ENCODE assay signal across 15 cellular contexts in the genomic region with DNA sequence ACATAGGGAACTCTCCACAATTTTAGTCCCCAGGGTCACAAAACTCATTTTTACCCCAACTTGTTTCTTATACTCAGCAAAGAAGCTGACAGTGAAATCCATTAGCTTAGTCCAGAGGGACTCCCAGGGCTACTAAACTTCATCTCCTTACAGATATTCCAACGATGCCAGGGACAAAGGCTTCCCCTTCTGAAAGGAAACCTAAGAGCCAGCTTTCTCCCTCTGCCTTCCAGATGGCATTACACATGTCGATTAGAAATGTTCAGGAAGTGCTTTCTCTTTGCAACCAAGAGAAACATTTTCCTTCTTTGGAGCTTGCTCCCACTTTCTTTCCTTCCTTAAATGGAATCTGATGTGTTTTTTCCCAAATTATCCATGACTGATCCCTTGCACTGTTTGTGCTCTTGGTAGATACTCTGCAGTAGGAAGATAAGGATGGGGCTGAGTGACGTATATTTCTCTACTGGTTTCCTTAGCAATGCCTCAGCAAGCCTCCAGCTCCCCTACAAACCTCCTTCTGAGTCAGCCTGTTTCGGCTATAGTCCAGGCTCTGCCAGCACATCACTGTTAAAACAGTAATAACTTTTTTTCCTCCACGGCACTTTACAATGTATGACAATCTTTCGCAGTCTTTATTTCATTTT. TPM values are rescaled to one million over a fixed set of nuclear protein-coding genes. Genes with fewer than 3 reads are reported as not detected.
DNase-seq lines count a peak whose midpoint lies in the region; ATAC-seq and TF ChIP-seq lines count a peak whose summit lies in the region.
"Had no signal": no experiment of that assay in that cellular context is flagged by ENCODE, and none has a peak within 500 bp of the region (broad histone marks: within the 10 kb centered on the region; RNA-seq: fewer than 3 reads in every experiment).

No MANE protein-coding gene starts in this region.

- peak overlapping the region; percentile 36; the same call in 1 of the 2 replicates for H3K4me2 ChIP-seq in PC-9

- peaks cover 4% of the 10 kb centered on the region; the same call in 1 of the 2 replicates for H3K9me2 ChIP-seq in PC-9 (ENCODE audit: insufficient read depth)

- no peaks in the 10 kb centered on the region for H3K36me3 ChIP-seq in PC-9 (ENCODE audit: low read depth)
- H3K36me3 ChIP-seq: suprapubic skin had no signal

- POLR2A ChIA-PET in PC-9 (lab: Charles Lee; ENCODE audit: unreplicated experiment) = no interaction called here

- H3K27ac ChIP-seq in PC-9 = no peak overlapping the region
- H3K27ac ChIP-seq: suprapubic skin had no signal

- CTCF ChIA-PET in PC-9 (lab: Charles Lee) = no interaction called here

- peak; percentile 36 for DNase-seq in Ammon's horn (ENCODE audit: low spot score)
- DNase-seq in PC-9 = no peak
- peak; percentile 43 for DNase-seq in fibroblast of gingiva (ENCODE audit: low read depth)
- no peak for DNase-seq in omental fat pad (ENCODE audit: low spot score)
- DNase-seq in foreskin melanocyte = no peak
- no peak for DNase-seq in NCI-H2081 treated with DMSO at 0.1 percent for 48 hours (lab: John Stamatoyannopoulos, UW)
- DNase-seq in effector CD4-positive, alpha-beta T cell = no peak
- DNase-seq: activated CD8-positive, alpha-beta T cell treated with anti-CD3 and anti-CD28 coated beads for 36 hours; kidney; MV-4-11; NCI-H526; stimulated activated CD4-positive, alpha-beta T cell treated with anti-CD3 and anti-CD28 coated beads, Interleukin-4, amount 100 ng/mL, for 1 hour had no signal

- intact Hi-C loops in PC-9 (cut with micrococcal nuclease; ENCODE audit: unreplicated experiment) = no loop called here

- no peaks in the 10 kb centered on the region for H4K20me1 ChIP-seq in PC-9 (ENCODE audit: insufficient read depth)

- no peak overlapping the region for H3K4me3 ChIP-seq in PC-9
- H3K4me3 ChIP-seq: GM12878, suprapubic skin had no signal

- H2AFZ ChIP-seq in PC-9 = no peak overlapping the region

- no peaks in the 10 kb centered on the region for H3F3A ChIP-seq in PC-9 (ENCODE audit: insufficient read depth, low read depth)

- ATAC-seq in omental fat pad (ENCODE audit: low FRiP score) = peak; percentile 98
- ATAC-seq in HG02840 (IDR thresholded peaks at IDR 0.05; ENCODE audit: low FRiP score, unreplicated experiment) = no peak
- ATAC-seq: activated CD8-positive, alpha-beta T cell treated with anti-CD3 and anti-CD28 coated beads for 36 hours; GM12878 had no signal

- no peaks in the 10 kb centered on the region for H3K27me3 ChIP-seq in PC-9 (ENCODE audit: insufficient read depth, low read depth)
- H3K27me3 ChIP-seq: suprapubic skin had no signal

- no peaks in the 10 kb centered on the region for H3K4me1 ChIP-seq in PC-9 (replicated peaks; ENCODE audit: insufficient read depth)
- H3K4me1 ChIP-seq: suprapubic skin had no signal

- no peaks in the 10 kb centered on the region for H3K79me2 ChIP-seq in PC-9 (ENCODE audit: low read depth)

- TF ChIP-seq CTCF in PC-9 (conservative IDR thresholded peaks at IDR 0.05) (no peak), omental fat pad (IDR thresholded peaks at IDR 0.05) (no peak)

- no peaks in the 10 kb centered on the region for H3K9me3 ChIP-seq in PC-9 (ENCODE audit: insufficient read depth, low read depth)
- H3K9me3 ChIP-seq: suprapubic skin had no signal

- no TSS peak for BruUV-seq in PC-9 (replicated peaks; lab: Mats Ljungman, UMichigan)

RNA-seq across cellular contexts. Expression of gene HTR4, which starts 43.0 kb away (rescaled TPM):
- total RNA-seq in PC-9 (2021) (not detected in 2 replicates), omental fat pad (not detected)
- total RNA-seq: activated CD8-positive, alpha-beta T cell treated with anti-CD3 and anti-CD28 coated beads for 36 hours; GM12878 had no signal

Comparison
In these comparisons a context has a peak if more than half of its experiments do, and no peak if none do; other contexts are left out.
1. DNase-seq: peak in Ammon's horn (single experiment) and fibroblast of gingiva (single experiment); none in PC-9 (0 of 2), omental fat pad (single experiment), foreskin melanocyte (single experiment), NCI-H2081 treated with DMSO at 0.1 percent for 48 hours (single experiment) and effector CD4-positive, alpha-beta T cell (single experiment).